In genomic region chr17:46817901-46818209, GRCh38 we compare ENCODE assay signal across 12 cellular contexts. TPM values are rescaled to one million over a fixed set of nuclear protein-coding genes. Genes with fewer than 3 reads are reported as not detected.
A peak's percentile ranks its signal among the peaks of the same experiment; 100 is the strongest.
DNase-seq lines count a peak whose midpoint lies in the region; TF ChIP-seq lines count a peak whose summit lies in the region.
"Had no signal": no experiment of that assay in that cellular context is flagged by ENCODE, and none has a peak within 500 bp of the region (broad histone marks: within the 10 kb centered on the region; RNA-seq: fewer than 3 reads in every experiment).

No MANE protein-coding gene starts in this region.

- H3K27ac Mint-ChIP-seq in T-helper 2 cell treated with Interferon-gamma antibody and Interleukin-4, amounts not matched to agents 5 μg/mL and 100 μg/mL, for 36 hours = no peak overlapping the region

- no peak overlapping the region for H3K18ac ChIP-seq in neuronal stem cell (ENCODE audit: low read length)

- H3K27ac ChIP-seq in OCI-LY7 (ENCODE audit: low read depth, low read length, poor library complexity, severe bottlenecking) (no peak overlapping the region), hepatocyte (no peak overlapping the region), neuronal stem cell (replicated peaks; ENCODE audit: low read length) (no peak overlapping the region)
- H3K27ac ChIP-seq: neutrophil had no signal

- POLR2A ChIA-PET in OCI-LY7 (lab: Charles Lee) = no interaction called here

- H3K27me3 Mint-ChIP-seq in T-helper 2 cell treated with Interferon-gamma antibody and Interleukin-4, amounts not matched to agents 5 μg/mL and 100 μg/mL, for 36 hours (ENCODE audit: low read depth) = peaks cover 74% of the 10 kb centered on the region

- H3K4ac ChIP-seq in neuronal stem cell (ENCODE audit: low read length) = no peak overlapping the region

- H3K14ac ChIP-seq in neuronal stem cell (ENCODE audit: low read length) = no peak overlapping the region

- no peak overlapping the region for H4K91ac ChIP-seq in neuronal stem cell (ENCODE audit: low read depth, low read length, poor library complexity)

- no peak overlapping the region for H2BK5ac ChIP-seq in neuronal stem cell (ENCODE audit: low read length)

- H2BK120ac ChIP-seq in neuronal stem cell (ENCODE audit: low read depth, low read length) = no peak overlapping the region

- no peak for TF ChIP-seq CTCF in OCI-LY7 (conservative IDR thresholded peaks at IDR 0.05; ENCODE audit: low read length)
- no peak for TF ChIP-seq CTCF in hepatocyte (IDR thresholded peaks at IDR 0.05; ENCODE audit: poor library complexity)

- intact Hi-C loops in OCI-LY7 (cut with micrococcal nuclease; ENCODE audit: unreplicated experiment) = no loop called here

- H3K36me3 ChIP-seq in OCI-LY7 (ENCODE audit: insufficient read depth, low read length) (no peaks in the 10 kb centered on the region), hepatocyte (replicated peaks; ENCODE audit: insufficient read depth, low read depth) (no peaks in the 10 kb centered on the region), neuronal stem cell (replicated peaks in 1 of 2; ENCODE audit: control insufficient read depth in 2 of 2, insufficient read depth in 2 of 2, low read length in 2 of 2) (peaks cover 1 to 10% of the 10 kb centered on the region in 2 donors)
- H3K36me3 ChIP-seq: neutrophil had no signal

- no peaks in the 10 kb centered on the region for H3K36me3 Mint-ChIP-seq in T-helper 2 cell treated with Interferon-gamma antibody and Interleukin-4, amounts not matched to agents 5 μg/mL and 100 μg/mL, for 36 hours (ENCODE audit: low read depth)

- H2BK15ac ChIP-seq in neuronal stem cell (ENCODE audit: low read length) = no peak overlapping the region

- H2AFZ ChIP-seq in OCI-LY7 (ENCODE audit: low read length) = no peak overlapping the region
- H2AFZ ChIP-seq in hepatocyte = peak overlapping the region; percentile 66
- H2AFZ ChIP-seq in neuronal stem cell (ENCODE audit: low read length) = peak overlapping the region; percentile 58

- peaks cover 89% of the 10 kb centered on the region for H3K27me3 ChIP-seq in hepatocyte
- peaks cover 0 to 96% (median 48%) of the 10 kb centered on the region in 3 experiments for H3K27me3 ChIP-seq in neuronal stem cell (ENCODE audit: control insufficient read depth in 3 of 3, insufficient read depth in 3 of 3, low read depth in 1 of 3, low read length in 3 of 3)

- peak overlapping the region; percentile 49 for H3K4me3 Mint-ChIP-seq in T-helper 2 cell treated with Interferon-gamma antibody and Interleukin-4, amounts not matched to agents 5 μg/mL and 100 μg/mL, for 36 hours

- DNase-seq in T-helper 2 cell treated with Interferon-gamma antibody and Interleukin-4, amounts not matched to agents 5 μg/mL and 100 μg/mL, for 36 hours (ENCODE audit: low spot score) = no peak
- DNase-seq in T-helper 2 cell (no peak), OCI-LY7 (ENCODE audit: low spot score) (no peak), hepatocyte (ENCODE audit: low spot score) (no peak), neuronal stem cell (ENCODE audit: low spot score) (no peak), RKO (ENCODE audit: low spot score) (no peak), NCI-H446 (lab: John Stamatoyannopoulos, UW) (no peak), GM03348 (ENCODE audit: low spot score) (no peak)
- DNase-seq: 8988T, activated gamma-delta T cell, NCI-H1092 treated with DMSO at 0.1 percent for 48 hours had no signal

- H3K9me2 ChIP-seq in OCI-LY7 (ENCODE audit: insufficient read depth, low read length) (no peaks in the 10 kb centered on the region), hepatocyte (replicated peaks; ENCODE audit: insufficient read depth) (no peaks in the 10 kb centered on the region)

- no peak overlapping the region for H2BK12ac ChIP-seq in neuronal stem cell (ENCODE audit: low read length)

- H4K20me1 ChIP-seq in OCI-LY7 (ENCODE audit: insufficient read depth, low read length) = no peaks in the 10 kb centered on the region
- H4K20me1 ChIP-seq in hepatocyte (ENCODE audit: insufficient read depth, poor library complexity, severe bottlenecking) = no peaks in the 10 kb centered on the region

- peaks cover 6% of the 10 kb centered on the region for H3K4me1 Mint-ChIP-seq in T-helper 2 cell treated with Interferon-gamma antibody and Interleukin-4, amounts not matched to agents 5 μg/mL and 100 μg/mL, for 36 hours (ENCODE audit: low read depth)

- no peak overlapping the region for H3K9ac ChIP-seq in neuronal stem cell (ENCODE audit: low read depth, low read length, poor library complexity)

- H4K8ac ChIP-seq in neuronal stem cell (ENCODE audit: low read depth, low read length) = no peak overlapping the region

- H2AK5ac ChIP-seq in neuronal stem cell (ENCODE audit: low read depth, low read length) = no peak overlapping the region

- H3K4me1 ChIP-seq in OCI-LY7 (ENCODE audit: insufficient read depth, low read length, poor library complexity, severe bottlenecking) (peaks cover 24% of the 10 kb centered on the region), hepatocyte (ENCODE audit: insufficient read depth) (peaks cover 12% of the 10 kb centered on the region), neuronal stem cell (ENCODE audit: control insufficient read depth in 2 of 2, insufficient read depth in 1 of 2, low read depth in 1 of 2, low read length in 2 of 2) (peaks cover 24 to 43% of the 10 kb centered on the region in 2 donors)

- H3K9me3 Mint-ChIP-seq in T-helper 2 cell treated with Interferon-gamma antibody and Interleukin-4, amounts not matched to agents 5 μg/mL and 100 μg/mL, for 36 hours = no peaks in the 10 kb centered on the region

- 15% methylated on average over 5 of the region's 5 CpGs for WGBS in hepatocyte (ENCODE audit: low lambda C conversion rate, missing lambda C conversion rate)
- no CpG with 5 or more reads among the region's 5 CpGs for whole genome bisulfite sequencing in neuronal stem cell (ENCODE audit: extremely low coverage in 2 of 2, insufficient read length in 2 of 2, insufficient replicate concordance in 1 of 2), 2 donors

- H3K4me3 ChIP-seq in OCI-LY7 (ENCODE audit: low read depth, low read length, poor library complexity, severe bottlenecking) (peak overlapping the region; percentile 11), hepatocyte (no peak overlapping the region), neuronal stem cell (ENCODE audit: low read length in 2 of 2) (peak overlapping the region in 1 of 2 donors; percentile 80)

- BruUV-seq in OCI-LY7 (replicated peaks; lab: Mats Ljungman, UMichigan) = no TSS peak

- H3K23ac ChIP-seq in neuronal stem cell (ENCODE audit: low read depth, low read length, poor library complexity) = no peak overlapping the region

- no peaks in the 10 kb centered on the region for H3K79me1 ChIP-seq in neuronal stem cell (ENCODE audit: low read depth, low read length)

- H3K79me2 ChIP-seq in OCI-LY7 (ENCODE audit: insufficient read depth, low read depth, low read length) = no peaks in the 10 kb centered on the region
- no peaks in the 10 kb centered on the region for H3K79me2 ChIP-seq in hepatocyte

- H3K9me3 ChIP-seq in OCI-LY7 (ENCODE audit: low read length) (no peaks in the 10 kb centered on the region), hepatocyte (ENCODE audit: low read depth) (no peaks in the 10 kb centered on the region), neuronal stem cell (replicated peaks in 1 of 2; ENCODE audit: control insufficient read depth in 2 of 2, insufficient read depth in 1 of 2, low read depth in 1 of 2, low read length in 2 of 2) (peaks cover 0 to 13% of the 10 kb centered on the region in 2 donors)
- H3K9me3 ChIP-seq: neutrophil had no signal

- H3K4me2 ChIP-seq in OCI-LY7 (ENCODE audit: low read length) (peak overlapping the region; percentile 78; the same call in 1 of the 2 replicates), hepatocyte (peak overlapping the region; percentile 98), neuronal stem cell (ENCODE audit: insufficient read depth, low read length, poor library complexity, severe bottlenecking) (no peak overlapping the region)

- CTCF ChIA-PET in OCI-LY7 (lab: Charles Lee; ENCODE audit: unreplicated experiment) = no interaction called here

RNA-seq across cellular contexts. Expression of gene WNT3, which starts 0.6 kb away (rescaled TPM):
- total RNA-seq in OCI-LY7 (2014; rRNA removed; shearing (Covaris generic)) = 4.9 and 5.6 TPM in 2 replicates
- 5.1 and 5.5 TPM in 2 replicates for total RNA-seq in OCI-LY7 (2022)
- 5.3 and 6.1 TPM in 2 replicates for total RNA-seq in hepatocyte
- 5.3 and 7.3 TPM in 2 replicates for polyA plus RNA-seq in hepatocyte
- polyA plus RNA-seq in neuronal stem cell (2013, experiment 1 of 2) = 6.1 TPM
- polyA plus RNA-seq in neuronal stem cell (2013, experiment 2 of 2) = 6.0 TPM

RNA-seq across cellular contexts. Expression of gene WNT9B, which starts 33.5 kb away (rescaled TPM):
- not detected in 2 replicates for total RNA-seq in OCI-LY7 (2014; rRNA removed; shearing (Covaris generic))
- total RNA-seq in OCI-LY7 (2022) = not detected in 2 replicates
- total RNA-seq in hepatocyte = 2.6 and 3.0 TPM in 2 replicates
- polyA plus RNA-seq in hepatocyte = 0.33 and 2.4 TPM in 2 replicates
- not detected for polyA plus RNA-seq in neuronal stem cell (2013, experiment 1 of 2)
- not detected for polyA plus RNA-seq in neuronal stem cell (2013, experiment 2 of 2)
